25 cellular contexts compared by ENCODE assay signal in the genomic region with DNA sequence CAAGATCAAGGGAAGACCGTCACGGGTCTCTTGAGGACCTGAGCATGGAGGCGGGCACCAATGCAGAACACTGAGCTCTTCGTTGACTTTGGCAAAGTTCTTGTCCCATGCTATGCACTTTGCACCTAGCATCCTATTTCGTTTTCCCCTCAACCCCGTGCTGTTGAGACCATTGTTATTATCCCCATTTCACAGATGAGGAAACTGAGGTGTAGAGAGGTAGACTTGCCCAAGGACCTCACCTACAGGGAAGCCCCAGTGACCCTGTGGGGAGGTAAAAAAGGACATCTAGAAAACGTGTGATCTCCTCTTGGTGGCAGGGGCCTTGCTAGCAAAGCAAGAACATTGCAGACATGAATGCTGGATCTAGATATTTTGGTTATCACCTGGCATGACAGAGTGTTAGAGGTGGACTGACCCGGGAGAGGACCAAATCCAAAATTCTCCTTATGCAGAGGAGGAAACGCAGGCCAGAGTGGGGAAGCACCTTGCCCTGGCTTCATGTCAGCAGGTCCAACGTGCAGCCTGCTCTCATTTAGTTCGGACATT.
"Had no signal": no experiment of that assay in that cellular context is flagged by ENCODE, and none has a peak within 500 bp of the region (broad histone marks: within the 10 kb centered on the region; RNA-seq: fewer than 3 reads in every experiment).

No MANE protein-coding gene starts in this region.

- H3K4me3 ChIP-seq: MG63, SJSA1 had no signal

- FAIRE-seq: HTR-8/SVneo, RCC 7860 had no signal

- H3K9me3 ChIP-seq: MG63, SJSA1, SK-N-SH had no signal

- H3K36me3 ChIP-seq: MG63, SJSA1 had no signal

- H3K27me3 ChIP-seq: MG63, SJSA1 had no signal

- H3K4me2 ChIP-seq: SK-N-SH had no signal

- H3K9ac ChIP-seq: SK-N-SH had no signal

- DNase-seq: Karpas-422, KG1, MG63, NCI-H1092, NCI-H1105 treated with DMSO at 0.1 percent for 48 hours, NCI-H1417 treated with DMSO at 0.1 percent for 48 hours, NCI-H146, NCI-H1694 treated with DMSO at 0.1 percent for 48 hours, NCI-H1930, NCI-H2081, NCI-H2107, NCI-H2227 treated with DMSO at 0.1 percent for 48 hours, NCI-H446, NCI-H510A, NCI-H524 treated with DMSO at 0.1 percent for 48 hours, NCI-H69, NCI-H774, Right ventricle myocardium superior, SIG-M5, SK-N-SH, SW 1271 had no signal

- H3K4me1 ChIP-seq: SJSA1 had no signal

- H3K27ac ChIP-seq: HL-60, SJSA1 had no signal
